Comparison of ENCODE assay signal across 10 cellular contexts in genomic region chr3:172260381-172260780, GRCh38.
DNase-seq lines count a peak whose midpoint lies in the region; ATAC-seq and TF ChIP-seq lines count a peak whose summit lies in the region.
"Had no signal": no experiment of that assay in that cellular context is flagged by ENCODE, and none has a peak within 500 bp of the region (broad histone marks: within the 10 kb centered on the region; RNA-seq: fewer than 3 reads in every experiment).

No MANE protein-coding gene starts in this region.

- no peak for ATAC-seq in GM19463 (IDR thresholded peaks at IDR 0.05; ENCODE audit: unreplicated experiment)

- H3K4me1 Mint-ChIP-seq in mesothelial cell of epicardium: peaks cover 66% of the 10 kb centered on the region
- peaks cover 38% of the 10 kb centered on the region for H3K4me1 Mint-ChIP-seq in type B pancreatic cell (ENCODE audit: unreplicated experiment)
- H3K4me1 Mint-ChIP-seq: stimulated activated naive B cell treated with anti-CD40 and anti-IgM and Interleukin-4, amounts not matched to agents 10 μg/mL and 1 μg/mL and 100 μg/mL, for 72 hours had no signal

- H3K27ac ChIP-seq in cingulate gyrus (ENCODE audit: low read depth, low read length): peak overlapping the region; percentile 35

- H3K9me3 Mint-ChIP-seq in mesothelial cell of epicardium (no peaks in the 10 kb centered on the region), type B pancreatic cell (no peaks in the 10 kb centered on the region)

- H3K36me3 Mint-ChIP-seq in mesothelial cell of epicardium: peaks cover 12% of the 10 kb centered on the region
- peaks cover 29% of the 10 kb centered on the region for H3K36me3 Mint-ChIP-seq in type B pancreatic cell

- no peaks in the 10 kb centered on the region for H3K27me3 Mint-ChIP-seq in mesothelial cell of epicardium (ENCODE audit: low read depth)
- no peaks in the 10 kb centered on the region for H3K27me3 Mint-ChIP-seq in type B pancreatic cell
- H3K27me3 Mint-ChIP-seq: stimulated activated naive B cell treated with anti-CD40 and anti-IgM and Interleukin-4, amounts not matched to agents 10 μg/mL and 1 μg/mL and 100 μg/mL, for 72 hours had no signal

- no peak overlapping the region for H3K4me3 Mint-ChIP-seq in mesothelial cell of epicardium
- no peak overlapping the region for H3K4me3 Mint-ChIP-seq in type B pancreatic cell
- H3K4me3 Mint-ChIP-seq: stimulated activated naive B cell treated with anti-CD40 and anti-IgM and Interleukin-4, amounts not matched to agents 10 μg/mL and 1 μg/mL and 100 μg/mL, for 72 hours had no signal

- H3K27ac Mint-ChIP-seq in mesothelial cell of epicardium: peak overlapping the region; percentile 97
- peak overlapping the region; percentile 46 for H3K27ac Mint-ChIP-seq in type B pancreatic cell
- H3K27ac Mint-ChIP-seq: stimulated activated naive B cell treated with anti-CD40 and anti-IgM and Interleukin-4, amounts not matched to agents 10 μg/mL and 1 μg/mL and 100 μg/mL, for 72 hours had no signal

- DNase-seq in LHCN-M2 (ENCODE audit: low read depth) (peak; percentile 21), mesothelial cell of epicardium (ENCODE audit: low spot score in 2 of 2, unreplicated experiment in 2 of 2) (no peak), type B pancreatic cell (ENCODE audit: extremely low spot score, unreplicated experiment) (no peak), NCI-H2227 (lab: John Stamatoyannopoulos, UW; ENCODE audit: unreplicated experiment) (no peak), OCI-M2 (lab: John Stamatoyannopoulos, UW; ENCODE audit: unreplicated experiment) (no peak)
- DNase-seq: islet precursor cell; NCI-H510A treated with DMSO at 0.1 percent for 48 hours; stimulated activated naive B cell treated with anti-CD40 and anti-IgM and Interleukin-4, amounts not matched to agents 10 μg/mL and 1 μg/mL and 100 μg/mL, for 72 hours had no signal

- no peak for TF ChIP-seq CTCF in mesothelial cell of epicardium (IDR thresholded peaks at IDR 0.05; ENCODE audit: unreplicated experiment)
- TF ChIP-seq CTCF in type B pancreatic cell (conservative IDR thresholded peaks at IDR 0.05): no peak
